In the genomic region with DNA sequence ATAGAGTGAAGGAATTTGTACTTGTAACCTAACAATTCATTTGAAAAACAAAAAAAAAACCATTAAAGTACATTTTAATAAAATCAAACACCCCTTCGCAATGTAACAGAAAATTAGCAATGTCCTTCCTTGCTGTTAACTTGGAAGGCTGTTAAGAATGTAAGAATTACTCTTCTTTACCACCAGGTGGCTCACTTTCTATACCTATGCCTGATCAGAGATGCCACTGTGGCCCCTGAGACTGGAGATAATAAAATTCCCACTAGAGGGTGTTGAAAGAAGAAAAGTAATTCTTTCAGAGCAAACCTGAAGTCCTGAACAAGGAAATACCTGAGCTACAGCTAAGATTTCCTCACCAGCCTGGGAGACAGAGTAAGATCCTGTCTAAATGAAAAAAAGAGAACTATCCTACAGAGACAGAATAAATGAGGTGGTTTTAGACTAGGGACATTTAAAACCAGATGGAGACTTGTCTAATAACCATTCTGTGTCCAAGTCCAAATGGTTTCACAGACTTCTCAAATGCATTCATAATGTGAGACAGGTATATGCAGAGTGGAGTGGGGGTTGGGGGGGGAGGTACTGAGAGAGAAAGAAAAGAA, we compare ENCODE assay signal across 8 cellular contexts.
DNase-seq lines count a peak whose midpoint lies in the region; ATAC-seq and TF ChIP-seq lines count a peak whose summit lies in the region.

No MANE protein-coding gene starts in this region.

- peak; percentile 11 for DNase-seq in activated CD4-positive, alpha-beta memory T cell treated with anti-CD3 and anti-CD28 coated beads for 36 hours
- no peak for DNase-seq in activated CD4-positive, alpha-beta memory T cell treated with anti-CD3 and anti-CD28 coated beads, Interleukin-2, amount 10 ng/mL, durations not matched to agents 7 days and 5 days
- DNase-seq in NCI-H524 (lab: John Stamatoyannopoulos, UW), result peak; percentile 46 to 79
- peak; percentile 59 for DNase-seq in astrocyte of the spinal cord (ENCODE audit: low read depth, low spot score)
- peak; percentile 77 for DNase-seq in left kidney (ENCODE audit: low read depth, low spot score)
- DNase-seq in effector CD4-positive, alpha-beta T cell, result no peak

- H3K4me3 ChIP-seq in astrocyte of the spinal cord (ENCODE audit: low read depth, low read length), result no peak overlapping the region

- ATAC-seq in GM19372 (IDR thresholded peaks at IDR 0.05; ENCODE audit: low read depth, unreplicated experiment) (peak; percentile 95), HG03175 (IDR thresholded peaks at IDR 0.05; ENCODE audit: unreplicated experiment) (peak; percentile 94)

- H3K27ac Mint-ChIP-seq in activated CD4-positive, alpha-beta memory T cell treated with anti-CD3 and anti-CD28 coated beads for 36 hours, result no peak overlapping the region
- H3K27ac Mint-ChIP-seq in activated CD4-positive, alpha-beta memory T cell treated with anti-CD3 and anti-CD28 coated beads, Interleukin-2, amount 10 ng/mL, durations not matched to agents 7 days and 5 days, result no peak overlapping the region

- POLR2A ChIA-PET in activated CD4-positive, alpha-beta memory T cell treated with anti-CD3 and anti-CD28 coated beads for 36 hours (lab: Charles Lee), result interaction anchor here (0.7 kb wide), 1 partner anchor 393 kb away, joined by 5 read pairs; no protein-coding TSS in a partner anchor
- POLR2A ChIA-PET in activated CD4-positive, alpha-beta memory T cell treated with anti-CD3 and anti-CD28 coated beads, Interleukin-2, amount 10 ng/mL, durations not matched to agents 7 days and 5 days (lab: Charles Lee), result no interaction called here

- H3K36me3 Mint-ChIP-seq in activated CD4-positive, alpha-beta memory T cell treated with anti-CD3 and anti-CD28 coated beads for 36 hours, result no peaks in the 10 kb centered on the region
- H3K36me3 Mint-ChIP-seq in activated CD4-positive, alpha-beta memory T cell treated with anti-CD3 and anti-CD28 coated beads, Interleukin-2, amount 10 ng/mL, durations not matched to agents 7 days and 5 days (ENCODE audit: low read depth), result no peaks in the 10 kb centered on the region

- peak; percentile 62 for TF ChIP-seq CTCF in astrocyte of the spinal cord (IDR thresholded peaks at IDR 0.05; ENCODE audit: low read depth, low read length)

- no peak overlapping the region for H3K4me3 Mint-ChIP-seq in activated CD4-positive, alpha-beta memory T cell treated with anti-CD3 and anti-CD28 coated beads for 36 hours
- H3K4me3 Mint-ChIP-seq in activated CD4-positive, alpha-beta memory T cell treated with anti-CD3 and anti-CD28 coated beads, Interleukin-2, amount 10 ng/mL, durations not matched to agents 7 days and 5 days, result no peak overlapping the region

- in situ Hi-C loops in astrocyte of the spinal cord (cut with HindIII; ENCODE audit: low sequenced_read_pairs), result no loop called here

- H3K9me3 Mint-ChIP-seq in activated CD4-positive, alpha-beta memory T cell treated with anti-CD3 and anti-CD28 coated beads for 36 hours, result no peaks in the 10 kb centered on the region
- no peaks in the 10 kb centered on the region for H3K9me3 Mint-ChIP-seq in activated CD4-positive, alpha-beta memory T cell treated with anti-CD3 and anti-CD28 coated beads, Interleukin-2, amount 10 ng/mL, durations not matched to agents 7 days and 5 days

- CTCF ChIA-PET in activated CD4-positive, alpha-beta memory T cell treated with anti-CD3 and anti-CD28 coated beads for 36 hours (lab: Charles Lee), result interaction anchor here (0.6 to 5.3 kb wide), 8 partner anchors 11 to 1051 kb away, joined by 3 to 44 read pairs (median 4); no protein-coding TSS in a partner anchor
- CTCF ChIA-PET in activated CD4-positive, alpha-beta memory T cell treated with anti-CD3 and anti-CD28 coated beads, Interleukin-2, amount 10 ng/mL, durations not matched to agents 7 days and 5 days (lab: Charles Lee), result interaction anchor here (1.2 kb wide), 1 partner anchor 27 kb away, joined by 3 read pairs; no protein-coding TSS in a partner anchor

- no peaks in the 10 kb centered on the region for H3K4me1 Mint-ChIP-seq in activated CD4-positive, alpha-beta memory T cell treated with anti-CD3 and anti-CD28 coated beads for 36 hours (ENCODE audit: low read depth)
- H3K4me1 Mint-ChIP-seq in activated CD4-positive, alpha-beta memory T cell treated with anti-CD3 and anti-CD28 coated beads, Interleukin-2, amount 10 ng/mL, durations not matched to agents 7 days and 5 days, result no peaks in the 10 kb centered on the region

- peaks cover 16% of the 10 kb centered on the region for H3K27me3 Mint-ChIP-seq in activated CD4-positive, alpha-beta memory T cell treated with anti-CD3 and anti-CD28 coated beads for 36 hours
- peaks cover 13% of the 10 kb centered on the region for H3K27me3 Mint-ChIP-seq in activated CD4-positive, alpha-beta memory T cell treated with anti-CD3 and anti-CD28 coated beads, Interleukin-2, amount 10 ng/mL, durations not matched to agents 7 days and 5 days

- intact Hi-C loops in activated CD4-positive, alpha-beta memory T cell treated with anti-CD3 and anti-CD28 coated beads for 36 hours (cut with micrococcal nuclease), result loop anchor here (1.0 kb wide), 3 partner anchors 394 to 1057 kb away; no protein-coding TSS in a partner anchor

Comparison
In these comparisons a context has a peak if more than half of its experiments do, and no peak if none do; other contexts are left out.
1. DNase-seq: peak in activated CD4-positive, alpha-beta memory T cell treated with anti-CD3 and anti-CD28 coated beads for 36 hours (single experiment), NCI-H524 (2 of 2), astrocyte of the spinal cord (single experiment) and left kidney (single experiment); none in activated CD4-positive, alpha-beta memory T cell treated with anti-CD3 and anti-CD28 coated beads, Interleukin-2, amount 10 ng/mL, durations not matched to agents 7 days and 5 days (single experiment) and effector CD4-positive, alpha-beta T cell (single experiment).